8 cellular contexts compared by ENCODE assay signal in genomic region chr19:1416014-1416841, GRCh38. TPM values are rescaled to one million over a fixed set of nuclear protein-coding genes. Genes with fewer than 3 reads are reported as not detected.
DNase-seq lines count a peak whose midpoint lies in the region; ATAC-seq and TF ChIP-seq lines count a peak whose summit lies in the region.

No MANE protein-coding gene starts in this region.

- H3K4me3 Mint-ChIP-seq in immature natural killer cell = peak overlapping the region in 2 of 5 donors; percentile 3 to 62
- no peak overlapping the region for H3K4me3 Mint-ChIP-seq in activated CD4-positive, alpha-beta T cell treated with anti-CD3 and anti-CD28 coated beads, Interleukin-2, amount 10 ng/mL, durations not matched to agents 24 days and 14 days

- CTCF ChIA-PET in HEK293T (lab: Yijun Ruan, JAX) = interaction anchor here (0.5 to 0.6 kb wide), 2 partner anchors 173 to 222 kb away, joined by 3 read pairs; no protein-coding TSS in a partner anchor

- peaks cover 0 to 13% (median 9%) of the 10 kb centered on the region in 3 donors for H3K36me3 Mint-ChIP-seq in immature natural killer cell
- peaks cover 37% of the 10 kb centered on the region for H3K36me3 Mint-ChIP-seq in activated CD4-positive, alpha-beta T cell treated with anti-CD3 and anti-CD28 coated beads, Interleukin-2, amount 10 ng/mL, durations not matched to agents 24 days and 14 days (ENCODE audit: low read depth)

- POLR2A ChIA-PET in HEK293T (lab: Yijun Ruan, JAX) = interaction anchor here (1.0 kb wide), 1 partner anchor 147 kb away, joined by 3 read pairs; no protein-coding TSS in a partner anchor

- no peak for DNase-seq in HL-60 (ENCODE audit: low read depth in 1 of 2, low spot score in 1 of 2)
- peak; percentile 31 for DNase-seq in astrocyte of the spinal cord (ENCODE audit: low read depth, low spot score)
- DNase-seq in immature natural killer cell = no peak
- no peak for DNase-seq in HEK293T (ENCODE audit: extremely low spot score)
- no peak for DNase-seq in activated gamma-delta T cell treated with Interleukin-2 at 50 U/mL for 16 hours
- DNase-seq in activated CD4-positive, alpha-beta T cell treated with anti-CD3 and anti-CD28 coated beads, Interleukin-2, amount 10 ng/mL, durations not matched to agents 24 days and 14 days = no peak

- H3K4me3 ChIP-seq in HL-60 (replicated peaks; ENCODE audit: insufficient read depth, low read length) (no peak overlapping the region), astrocyte of the spinal cord (ENCODE audit: low read depth, low read length) (no peak overlapping the region), skin epidermis (no peak overlapping the region)

- TF ChIP-seq CTCF in HL-60 (IDR thresholded peaks at IDR 0.05; ENCODE audit: insufficient read depth, low read length) (no peak), astrocyte of the spinal cord (IDR thresholded peaks at IDR 0.05; ENCODE audit: low read depth, low read length) (no peak)

- peaks cover 66 to 75% of the 10 kb centered on the region in 2 donors for H3K4me1 Mint-ChIP-seq in immature natural killer cell
- peaks cover 21% of the 10 kb centered on the region for H3K4me1 Mint-ChIP-seq in activated CD4-positive, alpha-beta T cell treated with anti-CD3 and anti-CD28 coated beads, Interleukin-2, amount 10 ng/mL, durations not matched to agents 24 days and 14 days

- peaks cover 2 to 25% (median 12%) of the 10 kb centered on the region in 3 donors for H3K27me3 Mint-ChIP-seq in immature natural killer cell (ENCODE audit: low read depth in 3 of 3)
- H3K27me3 Mint-ChIP-seq in activated CD4-positive, alpha-beta T cell treated with anti-CD3 and anti-CD28 coated beads, Interleukin-2, amount 10 ng/mL, durations not matched to agents 24 days and 14 days = no peaks in the 10 kb centered on the region

- no peak for ATAC-seq in HG02623 (IDR thresholded peaks at IDR 0.05; ENCODE audit: unreplicated experiment)

- H3K9me3 Mint-ChIP-seq in immature natural killer cell = no peaks in the 10 kb centered on the region
- no peaks in the 10 kb centered on the region for H3K9me3 Mint-ChIP-seq in activated CD4-positive, alpha-beta T cell treated with anti-CD3 and anti-CD28 coated beads, Interleukin-2, amount 10 ng/mL, durations not matched to agents 24 days and 14 days

- no peaks in the 10 kb centered on the region for H3K27me3 ChIP-seq in HL-60 (ENCODE audit: insufficient read depth, poor library complexity, severe bottlenecking)

- in situ Hi-C loops in astrocyte of the spinal cord (cut with HindIII; ENCODE audit: low sequenced_read_pairs) = no loop called here

- H3K27ac ChIP-seq in HL-60 (replicated peaks) (peak overlapping the region; percentile 50), skin epidermis (peak overlapping the region in 19 of 21 experiments; percentile 30 to 85 (median 74))

- H3K27ac Mint-ChIP-seq in immature natural killer cell = peak overlapping the region; percentile 57 to 78 (median 66)
- no peak overlapping the region for H3K27ac Mint-ChIP-seq in activated CD4-positive, alpha-beta T cell treated with anti-CD3 and anti-CD28 coated beads, Interleukin-2, amount 10 ng/mL, durations not matched to agents 24 days and 14 days

- intact Hi-C loops in activated CD4-positive, alpha-beta T cell treated with anti-CD3 and anti-CD28 coated beads, Interleukin-2, amount 10 ng/mL, durations not matched to agents 24 days and 14 days (cut with micrococcal nuclease) = no loop called here

TF ChIP-seq in HEK293T, 16 proteins besides CTCF, POLR2A, EP300 and RAD21:
- no peak for TF ChIP-seq L3MBTL2 (conservative IDR thresholded peaks at IDR 0.05)
- no peak for TF ChIP-seq ZNF384 (IDR thresholded peaks at IDR 0.05)
- no peak for TF ChIP-seq SUZ12 (IDR thresholded peaks at IDR 0.05)
- no peak for TF ChIP-seq FOXK2 (IDR thresholded peaks at IDR 0.05)
- TF ChIP-seq PKNOX1 (IDR thresholded peaks at IDR 0.05) = no peak
- TF ChIP-seq TARDBP (IDR thresholded peaks at IDR 0.05) = no peak
- TF ChIP-seq FOXA1 (IDR thresholded peaks at IDR 0.05) = no peak
- TF ChIP-seq ELF4 (IDR thresholded peaks at IDR 0.05) = no peak
- TF ChIP-seq NFRKB (IDR thresholded peaks at IDR 0.05) = no peak
- TF ChIP-seq CTBP1 (IDR thresholded peaks at IDR 0.05; ENCODE audit: borderline replicate concordance) = no peak
- TF ChIP-seq LEF1 (IDR thresholded peaks at IDR 0.05; ENCODE audit: borderline replicate concordance) = no peak
- TF ChIP-seq HDGF (IDR thresholded peaks at IDR 0.05; ENCODE audit: borderline replicate concordance) = no peak
- TF ChIP-seq BHLHE40 (IDR thresholded peaks at IDR 0.05; ENCODE audit: borderline replicate concordance) = no peak
- no peak for TF ChIP-seq FOXM1 (IDR thresholded peaks at IDR 0.05; ENCODE audit: borderline replicate concordance)

RNA-seq across cellular contexts. Expression of gene DAZAP1, which starts 8.8 kb away (rescaled TPM):
- 10 to 100 TPM in 1 of 3 donors, 1 to 10 TPM in 2; 4.3 to 10.3 (median 8.0) TPM for polyA plus RNA-seq in immature natural killer cell
- 299 and 323 TPM in 2 replicates for total RNA-seq in activated CD4-positive, alpha-beta T cell treated with anti-CD3 and anti-CD28 coated beads, Interleukin-2, amount 10 ng/mL, durations not matched to agents 24 days and 14 days

RNA-seq across cellular contexts. Expression of gene GAMT, which starts 14.9 kb away (rescaled TPM):
- 10 to 100 TPM in 2 of 3 donors, 1 to 10 TPM in 1; 7.9 to 16.5 (median 10.5) TPM for polyA plus RNA-seq in immature natural killer cell
- total RNA-seq in activated CD4-positive, alpha-beta T cell treated with anti-CD3 and anti-CD28 coated beads, Interleukin-2, amount 10 ng/mL, durations not matched to agents 24 days and 14 days = 28.8 and 32.6 TPM in 2 replicates

RNA-seq across cellular contexts. Expression of gene RPS15, which starts 22.0 kb away (rescaled TPM):
- polyA plus RNA-seq in immature natural killer cell = 1,000 to 10,000 TPM; 1,383 to 2,244 (median 1,622) TPM
- total RNA-seq in activated CD4-positive, alpha-beta T cell treated with anti-CD3 and anti-CD28 coated beads, Interleukin-2, amount 10 ng/mL, durations not matched to agents 24 days and 14 days = 1,536 and 1,542 TPM in 2 replicates

RNA-seq across cellular contexts. Expression of gene NDUFS7, which starts 32.5 kb away (rescaled TPM):
- 100 to 1,000 TPM; 209 to 227 (median 213) TPM for polyA plus RNA-seq in immature natural killer cell
- total RNA-seq in activated CD4-positive, alpha-beta T cell treated with anti-CD3 and anti-CD28 coated beads, Interleukin-2, amount 10 ng/mL, durations not matched to agents 24 days and 14 days = 108 and 110 TPM in 2 replicates

RNA-seq across cellular contexts. Expression of gene APC2, which starts 33.7 kb away (rescaled TPM):
- polyA plus RNA-seq in immature natural killer cell = under 1 TPM in 1 of 3 donors, not detected in 2; 0.06 TPM
- total RNA-seq in activated CD4-positive, alpha-beta T cell treated with anti-CD3 and anti-CD28 coated beads, Interleukin-2, amount 10 ng/mL, durations not matched to agents 24 days and 14 days = 0.16 and 0.24 TPM in 2 replicates
